ENCODE assay signal across 2 cellular contexts in genomic region chr17:82106697-82107305, GRCh38.
A peak's percentile ranks its signal among the peaks of the same experiment; 100 is the strongest.
TF ChIP-seq lines count a peak whose summit lies in the region.

No MANE protein-coding gene starts in this region.

TF ChIP-seq in SK-N-SH, 30 proteins besides CTCF, POLR2A, EP300 and RAD21 (continued from another document):
- TF ChIP-seq CHD2 (IDR thresholded peaks at IDR 0.05; ENCODE audit: low read length, partially characterized antibody) (peak; percentile 0), TCF12 (IDR thresholded peaks at IDR 0.05) (no peak)
TF ChIP-seq in SK-N-SH: peak in this region for 1.

TF ChIP-seq in SK-N-SH treated with all-trans-retinoic acid at 6 μM for 48 hours, 23 proteins besides CTCF, POLR2A, EP300 and RAD21 (continued from another document):
- no peak for TF ChIP-seq POU6F1 (CRISPR knock-in tag; IDR thresholded peaks at IDR 0.05; ENCODE audit: borderline replicate concordance, low read depth)
- TF ChIP-seq, protein P1, sequence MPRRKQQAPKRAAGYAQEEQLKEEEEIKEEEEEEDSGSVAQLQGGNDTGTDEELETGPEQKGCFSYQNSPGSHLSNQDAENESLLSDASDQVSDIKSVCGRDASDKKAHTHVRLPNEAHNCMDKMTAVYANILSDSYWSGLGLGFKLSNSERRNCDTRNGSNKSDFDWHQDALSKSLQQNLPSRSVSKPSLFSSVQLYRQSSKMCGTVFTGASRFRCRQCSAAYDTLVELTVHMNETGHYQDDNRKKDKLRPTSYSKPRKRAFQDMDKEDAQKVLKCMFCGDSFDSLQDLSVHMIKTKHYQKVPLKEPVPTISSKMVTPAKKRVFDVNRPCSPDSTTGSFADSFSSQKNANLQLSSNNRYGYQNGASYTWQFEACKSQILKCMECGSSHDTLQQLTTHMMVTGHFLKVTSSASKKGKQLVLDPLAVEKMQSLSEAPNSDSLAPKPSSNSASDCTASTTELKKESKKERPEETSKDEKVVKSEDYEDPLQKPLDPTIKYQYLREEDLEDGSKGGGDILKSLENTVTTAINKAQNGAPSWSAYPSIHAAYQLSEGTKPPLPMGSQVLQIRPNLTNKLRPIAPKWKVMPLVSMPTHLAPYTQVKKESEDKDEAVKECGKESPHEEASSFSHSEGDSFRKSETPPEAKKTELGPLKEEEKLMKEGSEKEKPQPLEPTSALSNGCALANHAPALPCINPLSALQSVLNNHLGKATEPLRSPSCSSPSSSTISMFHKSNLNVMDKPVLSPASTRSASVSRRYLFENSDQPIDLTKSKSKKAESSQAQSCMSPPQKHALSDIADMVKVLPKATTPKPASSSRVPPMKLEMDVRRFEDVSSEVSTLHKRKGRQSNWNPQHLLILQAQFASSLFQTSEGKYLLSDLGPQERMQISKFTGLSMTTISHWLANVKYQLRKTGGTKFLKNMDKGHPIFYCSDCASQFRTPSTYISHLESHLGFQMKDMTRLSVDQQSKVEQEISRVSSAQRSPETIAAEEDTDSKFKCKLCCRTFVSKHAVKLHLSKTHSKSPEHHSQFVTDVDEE (CRISPR knock-in tag; IDR thresholded peaks at IDR 0.05), result no peak
- TF ChIP-seq ZC3H10 (CRISPR knock-in tag; IDR thresholded peaks at IDR 0.05), result no peak
- TF ChIP-seq ZFP30 (CRISPR knock-in tag; IDR thresholded peaks at IDR 0.05), result no peak
- TF ChIP-seq OSR1 (CRISPR knock-in tag; IDR thresholded peaks at IDR 0.05), result no peak
- no peak for TF ChIP-seq ZNF70 (CRISPR knock-in tag; IDR thresholded peaks at IDR 0.05)
- TF ChIP-seq ZNF8 (CRISPR knock-in tag; IDR thresholded peaks at IDR 0.05), result no peak
- TF ChIP-seq RARB (CRISPR knock-in tag; IDR thresholded peaks at IDR 0.05), result no peak
- no peak for TF ChIP-seq ISL1 (CRISPR knock-in tag; IDR thresholded peaks at IDR 0.05)
- TF ChIP-seq, protein P2, sequence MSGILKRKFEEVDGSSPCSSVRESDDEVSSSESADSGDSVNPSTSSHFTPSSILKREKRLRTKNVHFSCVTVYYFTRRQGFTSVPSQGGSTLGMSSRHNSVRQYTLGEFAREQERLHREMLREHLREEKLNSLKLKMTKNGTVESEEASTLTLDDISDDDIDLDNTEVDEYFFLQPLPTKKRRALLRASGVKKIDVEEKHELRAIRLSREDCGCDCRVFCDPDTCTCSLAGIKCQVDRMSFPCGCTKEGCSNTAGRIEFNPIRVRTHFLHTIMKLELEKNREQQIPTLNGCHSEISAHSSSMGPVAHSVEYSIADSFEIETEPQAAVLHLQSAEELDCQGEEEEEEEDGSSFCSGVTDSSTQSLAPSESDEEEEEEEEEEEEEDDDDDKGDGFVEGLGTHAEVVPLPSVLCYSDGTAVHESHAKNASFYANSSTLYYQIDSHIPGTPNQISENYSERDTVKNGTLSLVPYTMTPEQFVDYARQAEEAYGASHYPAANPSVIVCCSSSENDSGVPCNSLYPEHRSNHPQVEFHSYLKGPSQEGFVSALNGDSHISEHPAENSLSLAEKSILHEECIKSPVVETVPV (CRISPR knock-in tag; IDR thresholded peaks at IDR 0.05), result no peak
- no peak for TF ChIP-seq ZFP3 (CRISPR knock-in tag; IDR thresholded peaks at IDR 0.05)
- no peak for TF ChIP-seq BACH2 (CRISPR knock-in tag; IDR thresholded peaks at IDR 0.05; ENCODE audit: borderline replicate concordance)
- no peak for TF ChIP-seq CREB5 (CRISPR knock-in tag; IDR thresholded peaks at IDR 0.05; ENCODE audit: low read depth)
- no peak for TF ChIP-seq PATZ1 (CRISPR knock-in tag; IDR thresholded peaks at IDR 0.05; ENCODE audit: borderline replicate concordance)
- TF ChIP-seq GLIS3 (CRISPR knock-in tag; IDR thresholded peaks at IDR 0.05), result no peak
- TF ChIP-seq CSDC2 (CRISPR knock-in tag; IDR thresholded peaks at IDR 0.05), result no peak
TF ChIP-seq in SK-N-SH treated with all-trans-retinoic acid at 6 μM for 48 hours: peak in this region for 0.
